ENCODE assay signal across 16 cellular contexts in the genomic region with DNA sequence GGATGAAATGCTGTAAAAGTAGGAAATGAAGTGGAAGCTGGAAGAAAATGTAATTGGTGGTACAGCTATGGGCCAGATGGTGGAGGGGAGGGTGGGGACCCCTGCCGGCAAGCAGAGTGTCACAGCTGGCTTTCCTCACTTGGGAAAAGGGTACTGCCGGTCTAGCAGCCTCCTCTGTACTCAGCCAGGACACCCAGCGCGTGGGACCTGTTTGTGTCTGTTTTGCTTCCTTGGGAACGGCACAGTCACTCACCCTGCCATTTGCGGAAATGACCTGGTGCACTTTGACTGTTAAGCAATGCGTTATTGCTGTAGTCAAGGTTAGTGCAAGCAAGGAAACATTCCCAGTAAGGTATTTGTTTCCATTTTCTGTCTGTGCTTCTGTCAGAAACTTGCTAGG. TPM values are rescaled to one million over a fixed set of nuclear protein-coding genes. Genes with fewer than 3 reads are reported as not detected.
DNase-seq lines count a peak whose midpoint lies in the region; ATAC-seq, FAIRE-seq and TF ChIP-seq lines count a peak whose summit lies in the region.
"Had no signal": no experiment of that assay in that cellular context is flagged by ENCODE, and none has a peak within 500 bp of the region (broad histone marks: within the 10 kb centered on the region; RNA-seq: fewer than 3 reads in every experiment).

No MANE protein-coding gene starts in this region.

- peak; percentile 24 for FAIRE-seq in H1 (lab: Jason Lieb, UNC)
- FAIRE-seq: endometrium, keratinocyte had no signal

- H3K23me2 ChIP-seq in H1 (ENCODE audit: low read depth, low read length): no peaks in the 10 kb centered on the region; the same call in 1 of the 2 replicates

- DNase-seq in MV-4-11 (lab: John Stamatoyannopoulos, UW) (peak; percentile 58), H1 (ENCODE audit: low read depth in 1 of 2, low spot score in 2 of 2) (no peak), left lung (peak; percentile 60 to 82), NCI-H510A (lab: John Stamatoyannopoulos, UW) (no peak)
- no peak for DNase-seq in stimulated activated CD4-positive, alpha-beta T cell treated with anti-CD3 and anti-CD28 coated beads, Interleukin-4, amount 100 ng/mL, for 4 hours
- DNase-seq: activated CD4-positive, alpha-beta T cell treated with anti-CD3 and anti-CD28 coated beads for 1 hour; activated naive CD4-positive, alpha-beta T cell treated with anti-CD3 and anti-CD28 coated beads for 36 hours; EL; MM.1S; RPMI8226; stimulated activated CD4-positive, alpha-beta T cell treated with anti-CD3 and anti-CD28 coated beads, Interleukin-12 subunit alpha, Interleukin-12 subunit beta, amount 100 ng/mL, for 4 hours; stimulated activated naive B cell treated with anti-CD40 and anti-IgM and Interleukin-4, amounts not matched to agents 10 μg/mL and 1 μg/mL and 100 μg/mL, for 72 hours had no signal

- H3K4me2 ChIP-seq in H1 (ENCODE audit: insufficient read depth in 1 of 2, low read depth in 2 of 2, low read length in 2 of 2): no peak overlapping the region

- no peak overlapping the region for H3K23ac ChIP-seq in H1 (ENCODE audit: insufficient read length)

- H2AFZ ChIP-seq in H1 (ENCODE audit: low read length): no peak overlapping the region

- H3K9ac ChIP-seq in H1 (replicated peaks in 1 of 4; ENCODE audit: extremely low read depth in 1 of 4, low read depth in 3 of 4, low read length in 3 of 4) (no peak overlapping the region), stomach smooth muscle (ENCODE audit: low read length in 2 of 2) (peak overlapping the region; percentile 29 to 41)

- no peaks in the 10 kb centered on the region for H3K9me3 ChIP-seq in H1 (ENCODE audit: insufficient read depth in 2 of 2, low read depth in 1 of 2, low read length in 1 of 2)
- no peaks in the 10 kb centered on the region for H3K9me3 ChIP-seq in left lung
- H3K9me3 ChIP-seq in stomach smooth muscle (ENCODE audit: control insufficient read depth in 2 of 2, low read length in 2 of 2): no peaks in the 10 kb centered on the region

- H3K4me1 ChIP-seq in H1 (replicated peaks in 1 of 4; ENCODE audit: control insufficient read depth in 3 of 4, insufficient read depth in 4 of 4, low read length in 3 of 4) (no peaks in the 10 kb centered on the region), left lung (no peaks in the 10 kb centered on the region), stomach smooth muscle (ENCODE audit: control insufficient read depth, insufficient read depth, low read length) (peaks cover 43% of the 10 kb centered on the region)

- H3K14ac ChIP-seq in H1 (ENCODE audit: insufficient read length): no peak overlapping the region

- intact Hi-C loops in left lung (cut with DNase I): no loop called here

- peak; percentile 21 to 26; a peak in 1 of 4 replicates for TF ChIP-seq RAD21 in H1 (IDR thresholded peaks at IDR 0.05 in 1 of 2, conservative IDR thresholded peaks at IDR 0.05 in 1 of 2; ENCODE audit: low read depth in 2 of 2, low read length in 2 of 2)

- peak; percentile 85 for ATAC-seq in left lung
- no peak for ATAC-seq in HG02970 (IDR thresholded peaks at IDR 0.05; ENCODE audit: low FRiP score, unreplicated experiment)
- ATAC-seq: stimulated activated naive B cell treated with anti-CD40 and anti-IgM and Interleukin-4, amounts not matched to agents 10 μg/mL and 1 μg/mL and 100 μg/mL, for 72 hours had no signal

- WGBS in H1 (ENCODE audit: extremely low coverage in 1 of 2, insufficient coverage in 1 of 2, insufficient read length in 1 of 2, insufficient replicate concordance in 2 of 2, low coverage in 1 of 2, low lambda C conversion rate in 2 of 2, missing lambda C conversion rate in 1 of 2), 2 experiments: 61% methylated on average over 7 of the region's 7 CpGs; no CpG with 5 or more reads in 1 of the 2 experiments

- H2BK15ac ChIP-seq in H1 (ENCODE audit: low read length): no peak overlapping the region

- POLR2A ChIA-PET in H1 (lab: Charles Lee; ENCODE audit: partially characterized antibody): interaction anchor here (0.6 to 0.8 kb wide), 2 partner anchors 12 to 31 kb away, joined by 3 read pairs; no protein-coding TSS in a partner anchor

- H3K4ac ChIP-seq in H1 (replicated peaks; ENCODE audit: insufficient read length, low read depth, low read length): no peak overlapping the region

- no peaks in the 10 kb centered on the region for H3K79me2 ChIP-seq in H1 (ENCODE audit: control insufficient read depth in 1 of 2, insufficient read depth in 2 of 2, low read length in 2 of 2)

- TF ChIP-seq CTCF in H1 (IDR thresholded peaks at IDR 0.05; ENCODE audit: control extremely low read depth in 1 of 3, insufficient read depth in 1 of 3, low read depth in 1 of 3, low read length in 3 of 3) (peak in 1 of 3 experiments; percentile 10; a peak in 1 of 4 replicates), left lung (IDR thresholded peaks at IDR 0.05) (no peak)

- H3K27ac ChIP-seq in H1 (ENCODE audit: low read depth, low read length) (no peak overlapping the region), left lung (peak overlapping the region in 1 of 2 donors; percentile 66), stomach smooth muscle (ENCODE audit: low read length) (peak overlapping the region; percentile 42)

- CTCF ChIA-PET in H1 (lab: Charles Lee; ENCODE audit: partially characterized antibody): interaction anchor here (1.9 kb wide), 1 partner anchor 79 kb away, joined by 3 read pairs; no protein-coding TSS in a partner anchor

- H3K27me3 ChIP-seq in H1 (replicated peaks in 1 of 4; ENCODE audit: control insufficient read depth in 3 of 4, extremely low read depth in 1 of 4, insufficient read depth in 3 of 4, low read length in 3 of 4): peaks cover 0 to 10% (median 5%) of the 10 kb centered on the region in 4 experiments; a peak in 5 of 7 replicates
- no peaks in the 10 kb centered on the region for H3K27me3 ChIP-seq in left lung
- H3K27me3 ChIP-seq in stomach smooth muscle (ENCODE audit: control insufficient read depth in 1 of 2, insufficient read depth in 2 of 2, low read length in 2 of 2): no peaks in the 10 kb centered on the region

- no peak overlapping the region for H2BK120ac ChIP-seq in H1 (replicated peaks; ENCODE audit: low read depth, low read length)

- H3K4me3 ChIP-seq in H1 (ENCODE audit: extremely low read depth in 1 of 4, insufficient read depth in 2 of 4, low read depth in 3 of 4, low read length in 4 of 4) (no peak overlapping the region), left lung (no peak overlapping the region), stomach smooth muscle (ENCODE audit: low read length in 2 of 2) (no peak overlapping the region)

- no peak overlapping the region for H3K18ac ChIP-seq in H1 (ENCODE audit: extremely low read depth, low read length)

- no peak overlapping the region for H2AK5ac ChIP-seq in H1 (ENCODE audit: low read depth, low read length)

- no peak overlapping the region for H4K8ac ChIP-seq in H1 (ENCODE audit: extremely low read depth, insufficient read depth, low read length)

- no peak overlapping the region for H4K5ac ChIP-seq in H1 (ENCODE audit: insufficient read length, low read depth, low read length)

- no peak overlapping the region for H2BK5ac ChIP-seq in H1 (ENCODE audit: low read depth, low read length)

- no peak for TF ChIP-seq POLR2A in H1 (IDR thresholded peaks at IDR 0.05; ENCODE audit: control extremely low read depth in 1 of 2, low read depth in 2 of 2, low read length in 2 of 2)

- no peaks in the 10 kb centered on the region for H4K20me1 ChIP-seq in H1 (replicated peaks in 1 of 2; ENCODE audit: control insufficient read depth in 1 of 2, insufficient read depth in 2 of 2, low read length in 2 of 2)

- no peak overlapping the region for H2BK20ac ChIP-seq in H1 (ENCODE audit: low read length)

- no peaks in the 10 kb centered on the region for H3K79me1 ChIP-seq in H1 (ENCODE audit: low read depth, low read length)

- H3K36me3 ChIP-seq in H1 (ENCODE audit: control insufficient read depth in 2 of 4, insufficient read depth in 4 of 4, low read length in 3 of 4) (no peaks in the 10 kb centered on the region), left lung (no peaks in the 10 kb centered on the region), stomach smooth muscle (ENCODE audit: control insufficient read depth in 2 of 2, insufficient read depth in 2 of 2, low read length in 2 of 2) (peaks cover 19 to 21% of the 10 kb centered on the region in 2 donors)

- H4K91ac ChIP-seq in H1 (replicated peaks; ENCODE audit: insufficient read length, low read length): no peak overlapping the region

- TF ChIP-seq EP300 in H1 (IDR thresholded peaks at IDR 0.05; ENCODE audit: borderline replicate concordance in 1 of 2, low read depth in 2 of 2, low read length in 2 of 2): no peak

- no peak overlapping the region for H2BK12ac ChIP-seq in H1 (ENCODE audit: low read depth, low read length)

- no peak overlapping the region for H3K56ac ChIP-seq in H1 (replicated peaks; ENCODE audit: insufficient read length, low read depth, low read length)

TF ChIP-seq in H1, 55 proteins besides CTCF, POLR2A, EP300 and RAD21 (continues in another document):
- TF ChIP-seq GABPA (IDR thresholded peaks at IDR 0.05; ENCODE audit: borderline replicate concordance, insufficient read depth, low read length): no peak
- TF ChIP-seq HDAC2 (IDR thresholded peaks at IDR 0.05; ENCODE audit: borderline replicate concordance in 1 of 2, low read depth in 2 of 2, low read length in 2 of 2): no peak
- no peak for TF ChIP-seq PHF8 (conservative IDR thresholded peaks at IDR 0.05; ENCODE audit: low read depth, low read length)
- TF ChIP-seq GTF2F1 (IDR thresholded peaks at IDR 0.05; ENCODE audit: borderline replicate concordance, low read depth, low read length): no peak
- TF ChIP-seq CHD2 (IDR thresholded peaks at IDR 0.05; ENCODE audit: low read length): no peak
- no peak for TF ChIP-seq RXRA (IDR thresholded peaks at IDR 0.05; ENCODE audit: insufficient read depth, low read depth, low read length)
- TF ChIP-seq BACH1 (IDR thresholded peaks at IDR 0.05; ENCODE audit: low read length): no peak
- TF ChIP-seq RBBP5 (IDR thresholded peaks at IDR 0.05; ENCODE audit: borderline replicate concordance, low read depth, low read length): no peak
- no peak for TF ChIP-seq JUND (IDR thresholded peaks at IDR 0.05; ENCODE audit: low read length)
- TF ChIP-seq SP1 (IDR thresholded peaks at IDR 0.05; ENCODE audit: low read depth, low read length): no peak
- TF ChIP-seq HDAC6 (IDR thresholded peaks at IDR 0.05; ENCODE audit: low read depth, low read length): no peak
- TF ChIP-seq SUZ12 (IDR thresholded peaks at IDR 0.05; ENCODE audit: low read length): no peak

RNA-seq across cellular contexts. Expression of gene TMEM252, which starts 10.1 kb away (rescaled TPM):
- not detected in 2 replicates for total RNA-seq in H1 (2021; fragmentation: NEBNext Ultra II Directional; extraction: Animal tissue kit (Norgen Biotek cat#: 25700))
- polyA plus RNA-seq in H1 (2011; rRNA removed): not detected in 2 replicates
- not detected for polyA plus RNA-seq in H1 (2011; cell fraction: cytosol; rRNA removed)
- not detected for polyA plus RNA-seq in H1 (2011; cell fraction: nucleus; rRNA removed)
- not detected in 4 replicates for polyA plus RNA-seq in H1 (2012, experiment 1 of 2)
- not detected for polyA plus RNA-seq in H1 (2012, experiment 2 of 2)
- not detected for polyA plus RNA-seq in H1 (2013, experiment 1 of 2)
- not detected for polyA plus RNA-seq in H1 (2013, experiment 2 of 2)
- not detected in 2 replicates for polyA minus RNA-seq in H1 (2011; rRNA and poly(A)+ RNA removed)
- polyA minus RNA-seq in H1 (2011; cell fraction: cytosol; rRNA and poly(A)+ RNA removed): not detected
- not detected for polyA minus RNA-seq in H1 (2011; cell fraction: nucleus; rRNA and poly(A)+ RNA removed)
- total RNA-seq in left lung: not detected
- total RNA-seq: activated naive CD4-positive, alpha-beta T cell treated with anti-CD3 and anti-CD28 coated beads for 36 hours had no signal
- polyA plus RNA-seq: keratinocyte had no signal

Comparison
In these comparisons a context has a peak if more than half of its experiments do, and no peak if none do; other contexts are left out.
1. DNase-seq: peak in MV-4-11 (single experiment) and left lung (2 of 2); none in H1 (0 of 2), stimulated activated CD4-positive, alpha-beta T cell treated with anti-CD3 and anti-CD28 coated beads, Interleukin-4, amount 100 ng/mL, for 4 hours (0 of 2) and NCI-H510A (single experiment).
2. H3K9ac ChIP-seq: peak in stomach smooth muscle (2 of 2); none in H1 (0 of 4).